Comparison of ENCODE assay signal across 12 cellular contexts in the genomic region with DNA sequence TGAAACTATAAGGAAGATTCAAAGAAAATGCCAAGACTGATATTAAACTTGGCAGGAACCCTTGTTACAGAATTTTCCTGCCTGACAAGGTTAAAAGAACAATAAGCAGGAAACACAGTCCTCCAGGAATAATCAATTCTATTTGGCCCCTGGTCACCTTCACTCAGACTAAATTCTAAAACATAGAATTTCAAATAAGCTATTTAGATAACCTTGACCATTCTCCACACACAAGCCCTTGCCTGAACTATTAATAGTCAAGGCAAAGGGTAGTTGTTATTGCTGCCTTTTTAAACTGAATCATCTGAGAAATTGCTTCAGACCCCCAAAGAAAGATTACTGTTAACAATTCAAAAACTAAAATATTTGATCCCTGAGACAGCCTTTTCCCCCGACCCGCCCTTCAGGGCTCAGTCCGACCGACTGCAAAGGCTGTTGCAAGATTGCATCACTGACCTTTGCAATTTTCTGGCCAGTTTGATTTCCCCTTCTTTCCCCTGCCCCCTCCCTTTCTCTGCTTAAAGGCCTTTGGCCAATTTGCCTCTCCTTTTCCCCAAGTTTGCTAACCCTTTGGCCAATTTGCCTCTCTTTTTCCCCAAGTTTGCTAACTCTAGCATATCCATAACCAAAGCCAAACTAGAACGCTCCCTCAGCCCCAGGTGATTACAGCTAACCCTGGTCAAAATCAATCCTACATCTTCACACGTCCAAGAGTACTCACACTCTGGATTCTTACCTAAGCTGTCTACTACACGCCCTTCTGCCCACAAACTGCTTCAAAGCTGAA. TPM values are rescaled to one million over a fixed set of nuclear protein-coding genes. Genes with fewer than 3 reads are reported as not detected.
DNase-seq lines count a peak whose midpoint lies in the region; ATAC-seq, FAIRE-seq and TF ChIP-seq lines count a peak whose summit lies in the region.
"Had no signal": no experiment of that assay in that cellular context is flagged by ENCODE, and none has a peak within 500 bp of the region (broad histone marks: within the 10 kb centered on the region; RNA-seq: fewer than 3 reads in every experiment).

No MANE protein-coding gene starts in this region.

- dilution Hi-C loops in keratinocyte (cut with MboI; ENCODE audit: extremely low pct_ligation_motif_present, low sequenced_read_pairs) = no loop called here

- DNase-seq in activated CD8-positive, alpha-beta T cell treated with anti-CD3 and anti-CD28 coated beads for 36 hours = peak; percentile 12
- no peak for DNase-seq in activated CD8-positive, alpha-beta T cell treated with anti-CD3 and anti-CD28 coated beads, Interleukin-2, amount 10 ng/mL, durations not matched to agents 7 days and 5 days
- DNase-seq in activated CD4-positive, alpha-beta memory T cell treated with anti-CD3 and anti-CD28 coated beads for 36 hours = no peak
- DNase-seq in keratinocyte (ENCODE audit: low read depth, low spot score) = no peak
- DNase-seq in stimulated activated effector memory CD8-positive, alpha-beta T cell treated with anti-CD3 and anti-CD28 coated beads, Interleukin-12 subunit alpha, Interleukin-12 subunit beta, amount 100 ng/mL, for 72 hours (ENCODE audit: low spot score in 2 of 2) = no peak
- DNase-seq in T1000 (lab: John Stamatoyannopoulos, UW) = no peak
- no peak for DNase-seq in activated effector memory CD4-positive, alpha-beta T cell treated with Interleukin-2 at 50 U/mL for 16 hours
- DNase-seq in kidney tubule cell (ENCODE audit: low spot score) = no peak
- DNase-seq: activated T-cell treated with anti-CD3 and anti-CD28 coated beads, Interleukin-2, amount 50 U/mL, for 1 hour; NCI-H2029 treated with DMSO at 0.1 percent for 48 hours had no signal

- no peak overlapping the region for H2AFZ ChIP-seq in keratinocyte (ENCODE audit: control insufficient read depth, low read length)

- H3K4me3 ChIP-seq in keratinocyte (ENCODE audit: control insufficient read depth in 2 of 3, extremely low read depth in 1 of 3, insufficient read depth in 2 of 3, low read depth in 1 of 3, low read length in 3 of 3) = no peak overlapping the region

- H3K27me3 Mint-ChIP-seq in activated CD8-positive, alpha-beta T cell treated with anti-CD3 and anti-CD28 coated beads for 36 hours = peaks cover 49% of the 10 kb centered on the region
- peaks cover 35% of the 10 kb centered on the region for H3K27me3 Mint-ChIP-seq in activated CD8-positive, alpha-beta T cell treated with anti-CD3 and anti-CD28 coated beads, Interleukin-2, amount 10 ng/mL, durations not matched to agents 7 days and 5 days (ENCODE audit: low read depth)
- H3K27me3 Mint-ChIP-seq in activated CD4-positive, alpha-beta memory T cell treated with anti-CD3 and anti-CD28 coated beads for 36 hours = peaks cover 22% of the 10 kb centered on the region

- H3K4me1 ChIP-seq in keratinocyte (ENCODE audit: control insufficient read depth, extremely low read depth, insufficient read depth, low read length) = peaks cover 38% of the 10 kb centered on the region

- POLR2A ChIA-PET in activated CD8-positive, alpha-beta T cell treated with anti-CD3 and anti-CD28 coated beads for 36 hours (lab: Charles Lee) = interaction anchor here (1.1 to 3.1 kb wide), 4 partner anchors 55 to 87 kb away, joined by 3 to 8 read pairs (median 3); no protein-coding TSS in a partner anchor
- POLR2A ChIA-PET in activated CD8-positive, alpha-beta T cell treated with anti-CD3 and anti-CD28 coated beads, Interleukin-2, amount 10 ng/mL, durations not matched to agents 7 days and 5 days (lab: Charles Lee) = no interaction called here
- POLR2A ChIA-PET in activated CD4-positive, alpha-beta memory T cell treated with anti-CD3 and anti-CD28 coated beads for 36 hours (lab: Charles Lee) = interaction anchor here (0.7 to 2.1 kb wide), 9 partner anchors 15 to 114 kb away, joined by 3 to 10 read pairs (median 4); partner anchors contain the start of gene TRAF3IP3

- H3K9me3 ChIP-seq in keratinocyte (ENCODE audit: control insufficient read depth, low read depth, low read length) = no peaks in the 10 kb centered on the region

- H3K4me1 Mint-ChIP-seq in activated CD8-positive, alpha-beta T cell treated with anti-CD3 and anti-CD28 coated beads for 36 hours (ENCODE audit: low read depth) = peaks cover 37% of the 10 kb centered on the region
- H3K4me1 Mint-ChIP-seq in activated CD8-positive, alpha-beta T cell treated with anti-CD3 and anti-CD28 coated beads, Interleukin-2, amount 10 ng/mL, durations not matched to agents 7 days and 5 days (ENCODE audit: low read depth) = peaks cover 54% of the 10 kb centered on the region
- H3K4me1 Mint-ChIP-seq in activated CD4-positive, alpha-beta memory T cell treated with anti-CD3 and anti-CD28 coated beads for 36 hours (ENCODE audit: low read depth) = peaks cover 64% of the 10 kb centered on the region
- H3K4me1 Mint-ChIP-seq in stimulated activated effector memory CD8-positive, alpha-beta T cell treated with anti-CD3 and anti-CD28 coated beads, Interleukin-12 subunit alpha, Interleukin-12 subunit beta, amount 100 ng/mL, for 72 hours = peaks cover 50% of the 10 kb centered on the region

- H3K79me2 ChIP-seq in keratinocyte (ENCODE audit: control insufficient read depth, insufficient read depth, low read length) = no peaks in the 10 kb centered on the region

- FAIRE-seq in keratinocyte (lab: Jason Lieb, UNC) = no peak

- H3K36me3 ChIP-seq in keratinocyte (ENCODE audit: control insufficient read depth in 2 of 2, extremely low read depth in 1 of 2, insufficient read depth in 2 of 2, low read length in 2 of 2) = no peaks in the 10 kb centered on the region

- H4K20me1 ChIP-seq in keratinocyte (ENCODE audit: control insufficient read depth, extremely low read depth, insufficient read depth, low read length) = no peaks in the 10 kb centered on the region

- H3K9me3 Mint-ChIP-seq in activated CD8-positive, alpha-beta T cell treated with anti-CD3 and anti-CD28 coated beads for 36 hours = no peaks in the 10 kb centered on the region
- no peaks in the 10 kb centered on the region for H3K9me3 Mint-ChIP-seq in activated CD8-positive, alpha-beta T cell treated with anti-CD3 and anti-CD28 coated beads, Interleukin-2, amount 10 ng/mL, durations not matched to agents 7 days and 5 days (ENCODE audit: insufficient read depth)
- no peaks in the 10 kb centered on the region for H3K9me3 Mint-ChIP-seq in activated CD4-positive, alpha-beta memory T cell treated with anti-CD3 and anti-CD28 coated beads for 36 hours
- peaks cover 4% of the 10 kb centered on the region for H3K9me3 Mint-ChIP-seq in stimulated activated effector memory CD8-positive, alpha-beta T cell treated with anti-CD3 and anti-CD28 coated beads, Interleukin-12 subunit alpha, Interleukin-12 subunit beta, amount 100 ng/mL, for 72 hours
- H3K9me3 Mint-ChIP-seq: immature natural killer cell had no signal

- H3K9ac ChIP-seq in keratinocyte (ENCODE audit: control insufficient read depth, extremely low read depth, insufficient read depth, low read length) = no peak overlapping the region

- H3K27ac ChIP-seq in keratinocyte (ENCODE audit: control insufficient read depth, insufficient read depth, low read length) = peak overlapping the region; percentile 10

- intact Hi-C loops in activated CD8-positive, alpha-beta T cell treated with anti-CD3 and anti-CD28 coated beads for 36 hours (cut with micrococcal nuclease) = loop anchor here (5.0 kb wide), 1 partner anchor 78 kb away; no protein-coding TSS in a partner anchor
- intact Hi-C loops in activated CD4-positive, alpha-beta memory T cell treated with anti-CD3 and anti-CD28 coated beads for 36 hours (cut with micrococcal nuclease) = loop anchor here (1.0 to 2.0 kb wide), 5 partner anchors 23 to 659 kb away; no protein-coding TSS in a partner anchor

- CTCF ChIA-PET in activated CD8-positive, alpha-beta T cell treated with anti-CD3 and anti-CD28 coated beads for 36 hours (lab: Charles Lee) = interaction anchor here (0.6 to 2.4 kb wide), 10 partner anchors 9 to 149 kb away, joined by 3 to 12 read pairs (median 3); no protein-coding TSS in a partner anchor
- CTCF ChIA-PET in activated CD8-positive, alpha-beta T cell treated with anti-CD3 and anti-CD28 coated beads, Interleukin-2, amount 10 ng/mL, durations not matched to agents 7 days and 5 days (lab: Charles Lee) = interaction anchor here (0.7 to 3.2 kb wide), 10 partner anchors 8 to 107 kb away, joined by 3 to 20 read pairs (median 4); no protein-coding TSS in a partner anchor
- CTCF ChIA-PET in activated CD4-positive, alpha-beta memory T cell treated with anti-CD3 and anti-CD28 coated beads for 36 hours (lab: Charles Lee) = interaction anchor here (0.8 to 3.7 kb wide), 11 partner anchors 9 to 150 kb away, joined by 3 to 15 read pairs (median 4); no protein-coding TSS in a partner anchor

- ATAC-seq in activated CD8-positive, alpha-beta T cell treated with anti-CD3 and anti-CD28 coated beads for 36 hours = no peak
- no peak for ATAC-seq in activated CD8-positive, alpha-beta T cell treated with anti-CD3 and anti-CD28 coated beads, Interleukin-2, amount 10 ng/mL, durations not matched to agents 7 days and 5 days
- ATAC-seq in stimulated activated effector memory CD8-positive, alpha-beta T cell treated with anti-CD3 and anti-CD28 coated beads, Interleukin-12 subunit alpha, Interleukin-12 subunit beta, amount 100 ng/mL, for 72 hours = no peak

- no peak for TF ChIP-seq CTCF in activated CD8-positive, alpha-beta T cell treated with anti-CD3 and anti-CD28 coated beads for 36 hours (IDR thresholded peaks at IDR 0.05)
- TF ChIP-seq CTCF in keratinocyte (optimal IDR thresholded peaks at IDR 0.05 in 1 of 3, IDR thresholded peaks at IDR 0.05 in 1 of 3, conservative IDR thresholded peaks at IDR 0.05 in 1 of 3; ENCODE audit: extremely low read depth in 1 of 3, insufficient read depth in 2 of 3, low read length in 3 of 3) = no peak

- H3K4me2 ChIP-seq in keratinocyte (ENCODE audit: control insufficient read depth, extremely low read depth, insufficient read depth, low read depth, low read length) = peak overlapping the region; percentile 57

- H3K36me3 Mint-ChIP-seq in activated CD8-positive, alpha-beta T cell treated with anti-CD3 and anti-CD28 coated beads for 36 hours (ENCODE audit: low read depth) = peaks cover 2% of the 10 kb centered on the region
- no peaks in the 10 kb centered on the region for H3K36me3 Mint-ChIP-seq in activated CD8-positive, alpha-beta T cell treated with anti-CD3 and anti-CD28 coated beads, Interleukin-2, amount 10 ng/mL, durations not matched to agents 7 days and 5 days (ENCODE audit: low read depth)
- H3K36me3 Mint-ChIP-seq in activated CD4-positive, alpha-beta memory T cell treated with anti-CD3 and anti-CD28 coated beads for 36 hours = peaks cover 7% of the 10 kb centered on the region
- peaks cover 5% of the 10 kb centered on the region for H3K36me3 Mint-ChIP-seq in stimulated activated effector memory CD8-positive, alpha-beta T cell treated with anti-CD3 and anti-CD28 coated beads, Interleukin-12 subunit alpha, Interleukin-12 subunit beta, amount 100 ng/mL, for 72 hours

- H3K27ac Mint-ChIP-seq in activated CD8-positive, alpha-beta T cell treated with anti-CD3 and anti-CD28 coated beads for 36 hours = peak overlapping the region; percentile 37
- no peak overlapping the region for H3K27ac Mint-ChIP-seq in activated CD8-positive, alpha-beta T cell treated with anti-CD3 and anti-CD28 coated beads, Interleukin-2, amount 10 ng/mL, durations not matched to agents 7 days and 5 days
- H3K27ac Mint-ChIP-seq in activated CD4-positive, alpha-beta memory T cell treated with anti-CD3 and anti-CD28 coated beads for 36 hours = peak overlapping the region; percentile 68
- H3K27ac Mint-ChIP-seq in stimulated activated effector memory CD8-positive, alpha-beta T cell treated with anti-CD3 and anti-CD28 coated beads, Interleukin-12 subunit alpha, Interleukin-12 subunit beta, amount 100 ng/mL, for 72 hours = peak overlapping the region; percentile 32

- H3K4me3 Mint-ChIP-seq in activated CD8-positive, alpha-beta T cell treated with anti-CD3 and anti-CD28 coated beads for 36 hours = peak overlapping the region; percentile 69
- H3K4me3 Mint-ChIP-seq in activated CD8-positive, alpha-beta T cell treated with anti-CD3 and anti-CD28 coated beads, Interleukin-2, amount 10 ng/mL, durations not matched to agents 7 days and 5 days = no peak overlapping the region
- peak overlapping the region; percentile 76 for H3K4me3 Mint-ChIP-seq in activated CD4-positive, alpha-beta memory T cell treated with anti-CD3 and anti-CD28 coated beads for 36 hours
- H3K4me3 Mint-ChIP-seq in stimulated activated effector memory CD8-positive, alpha-beta T cell treated with anti-CD3 and anti-CD28 coated beads, Interleukin-12 subunit alpha, Interleukin-12 subunit beta, amount 100 ng/mL, for 72 hours = peak overlapping the region; percentile 70

- peaks cover 5% of the 10 kb centered on the region for H3K27me3 ChIP-seq in keratinocyte (ENCODE audit: control insufficient read depth, extremely low read depth, insufficient read depth, low read length)

- H3K9me1 ChIP-seq in keratinocyte (ENCODE audit: control insufficient read depth, extremely low read depth, insufficient read depth, low read length) = no peaks in the 10 kb centered on the region

RNA-seq across cellular contexts. Expression of gene G0S2, which starts 1.4 kb away (rescaled TPM):
- 1 to 10 TPM; 4.9 to 5.7 TPM for total RNA-seq in activated CD8-positive, alpha-beta T cell treated with anti-CD3 and anti-CD28 coated beads for 36 hours
- total RNA-seq in activated CD8-positive, alpha-beta T cell treated with anti-CD3 and anti-CD28 coated beads, Interleukin-2, amount 10 ng/mL, durations not matched to agents 7 days and 5 days = not detected
- 10 to 100 TPM; 92.7 to 93.1 TPM for total RNA-seq in activated CD4-positive, alpha-beta memory T cell treated with anti-CD3 and anti-CD28 coated beads for 36 hours
- 31.1 to 60.5 TPM (median 46.2 TPM) in 3 replicates for polyA plus RNA-seq in keratinocyte
- polyA plus RNA-seq in keratinocyte (2011; ENCODE audit: low read depth) = 2.0 TPM
- 45.2 and 67.2 TPM in 2 replicates for polyA plus RNA-seq in keratinocyte (2011; cell fraction: cytosol; rRNA removed)
- polyA plus RNA-seq in keratinocyte (2011; cell fraction: nucleus; rRNA removed) = 31.3 and 33.3 TPM in 2 replicates
- 3.9 and 107 TPM in 2 replicates for polyA plus RNA-seq in keratinocyte (2012; ENCODE audit: low replicate concordance)
- 10.4 to 24.7 TPM (median 10.7 TPM) in 3 replicates for polyA minus RNA-seq in keratinocyte
- polyA minus RNA-seq in keratinocyte (2011; cell fraction: cytosol; rRNA and poly(A)+ RNA removed) = 65.2 TPM
- polyA minus RNA-seq in keratinocyte (2011; cell fraction: nucleus; rRNA and poly(A)+ RNA removed) = 10.7 and 14.3 TPM in 2 replicates

RNA-seq across cellular contexts. Expression of gene LAMB3, which starts 21.6 kb away (rescaled TPM):
- under 1 TPM; 0.60 to 0.70 TPM for total RNA-seq in activated CD8-positive, alpha-beta T cell treated with anti-CD3 and anti-CD28 coated beads for 36 hours
- total RNA-seq in activated CD8-positive, alpha-beta T cell treated with anti-CD3 and anti-CD28 coated beads, Interleukin-2, amount 10 ng/mL, durations not matched to agents 7 days and 5 days = under 1 TPM; 0.78 to 0.84 TPM
- total RNA-seq in activated CD4-positive, alpha-beta memory T cell treated with anti-CD3 and anti-CD28 coated beads for 36 hours = 10 to 100 TPM; 14.6 to 14.7 TPM
- 659 to 1,206 TPM (median 953 TPM) in 3 replicates for polyA plus RNA-seq in keratinocyte
- polyA plus RNA-seq in keratinocyte (2011; ENCODE audit: low read depth) = 649 TPM
- 240 and 422 TPM in 2 replicates for polyA plus RNA-seq in keratinocyte (2011; cell fraction: cytosol; rRNA removed)
- 2,965 and 3,376 TPM in 2 replicates for polyA plus RNA-seq in keratinocyte (2011; cell fraction: nucleus; rRNA removed)
- 638 and 1,913 TPM in 2 replicates for polyA plus RNA-seq in keratinocyte (2012; ENCODE audit: low replicate concordance)
- 1,171 to 2,790 TPM (median 1,215 TPM) in 3 replicates for polyA minus RNA-seq in keratinocyte
- polyA minus RNA-seq in keratinocyte (2011; cell fraction: cytosol; rRNA and poly(A)+ RNA removed) = 1,139 TPM
- polyA minus RNA-seq in keratinocyte (2011; cell fraction: nucleus; rRNA and poly(A)+ RNA removed) = 3,983 and 4,160 TPM in 2 replicates

RNA-seq across cellular contexts. Expression of gene HSD11B1, which starts 30.8 kb away (rescaled TPM):
- total RNA-seq in activated CD8-positive, alpha-beta T cell treated with anti-CD3 and anti-CD28 coated beads for 36 hours = under 1 TPM; 0.47 to 0.59 TPM
- total RNA-seq in activated CD8-positive, alpha-beta T cell treated with anti-CD3 and anti-CD28 coated beads, Interleukin-2, amount 10 ng/mL, durations not matched to agents 7 days and 5 days = not detected
- total RNA-seq in activated CD4-positive, alpha-beta memory T cell treated with anti-CD3 and anti-CD28 coated beads for 36 hours = 10 to 100 TPM; 22.4 to 23.9 TPM
- 2.7 to 7.4 TPM (median 3.4 TPM) in 3 replicates for polyA plus RNA-seq in keratinocyte
- polyA plus RNA-seq in keratinocyte (2011; ENCODE audit: low read depth) = 1.0 TPM
- 1.3 and 1.9 TPM in 2 replicates for polyA plus RNA-seq in keratinocyte (2011; cell fraction: cytosol; rRNA removed)
- 3.9 and 4.0 TPM in 2 replicates for polyA plus RNA-seq in keratinocyte (2011; cell fraction: nucleus; rRNA removed)
- 1.4 and 5.4 TPM in 2 replicates for polyA plus RNA-seq in keratinocyte (2012; ENCODE audit: low replicate concordance)
- polyA minus RNA-seq in keratinocyte = 0.22 to 1.7 TPM in 2 of 3 replicates, not detected in the other
- polyA minus RNA-seq in keratinocyte (2011; cell fraction: cytosol; rRNA and poly(A)+ RNA removed) = not detected
- 0.84 and 3.9 TPM in 2 replicates for polyA minus RNA-seq in keratinocyte (2011; cell fraction: nucleus; rRNA and poly(A)+ RNA removed)
- total RNA-seq: smooth muscle cell had no signal
- polyA plus RNA-seq: immature natural killer cell, smooth muscle cell had no signal

Comparison
In these comparisons a context has a peak if more than half of its experiments do, and no peak if none do; other contexts are left out.
1. RNA of gene G0S2, which starts 1.4 kb away (total RNA-seq): 92.7 to 93.1 TPM in activated CD4-positive, alpha-beta memory T cell treated with anti-CD3 and anti-CD28 coated beads for 36 hours; 4.9 to 5.7 TPM in activated CD8-positive, alpha-beta T cell treated with anti-CD3 and anti-CD28 coated beads for 36 hours and not detected in activated CD8-positive, alpha-beta T cell treated with anti-CD3 and anti-CD28 coated beads, Interleukin-2, amount 10 ng/mL, durations not matched to agents 7 days and 5 days; every median in the first group is over 10 times any median in the second.
2. RNA of gene LAMB3, which starts 21.6 kb away (total RNA-seq): 14.6 to 14.7 TPM in activated CD4-positive, alpha-beta memory T cell treated with anti-CD3 and anti-CD28 coated beads for 36 hours; 0.78 to 0.84 TPM in activated CD8-positive, alpha-beta T cell treated with anti-CD3 and anti-CD28 coated beads, Interleukin-2, amount 10 ng/mL, durations not matched to agents 7 days and 5 days and 0.60 to 0.70 TPM in activated CD8-positive, alpha-beta T cell treated with anti-CD3 and anti-CD28 coated beads for 36 hours; every median in the first group is over 4 times any median in the second.
3. RNA of gene HSD11B1, which starts 30.8 kb away (total RNA-seq): 22.4 to 23.9 TPM in activated CD4-positive, alpha-beta memory T cell treated with anti-CD3 and anti-CD28 coated beads for 36 hours; 0.47 to 0.59 TPM in activated CD8-positive, alpha-beta T cell treated with anti-CD3 and anti-CD28 coated beads for 36 hours and not detected in activated CD8-positive, alpha-beta T cell treated with anti-CD3 and anti-CD28 coated beads, Interleukin-2, amount 10 ng/mL, durations not matched to agents 7 days and 5 days; every median in the first group is over 10 times any median in the second.